ENCODE assay signal across 28 cellular contexts in the genomic region with DNA sequence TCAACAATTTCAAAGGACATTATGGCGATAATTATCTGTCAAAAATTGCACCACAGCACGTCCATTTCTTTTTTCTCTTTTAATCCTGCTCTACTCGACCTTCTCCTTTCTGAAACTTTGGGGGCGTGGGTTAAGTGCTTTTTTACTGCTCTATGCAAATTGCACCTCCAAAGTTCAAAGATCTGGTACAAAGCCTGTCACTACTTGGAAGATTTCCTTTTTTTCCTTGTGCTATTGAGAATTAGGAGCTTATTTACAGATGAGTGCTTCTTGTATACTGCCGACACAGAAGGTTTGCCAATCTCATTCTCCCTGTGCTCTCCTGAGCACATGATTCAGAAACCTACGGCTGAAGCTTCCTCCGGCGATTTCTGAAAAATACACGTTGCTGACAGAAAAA.
"Had no signal": no experiment of that assay in that cellular context is flagged by ENCODE, and none has a peak within 500 bp of the region (broad histone marks: within the 10 kb centered on the region; RNA-seq: fewer than 3 reads in every experiment).

No MANE protein-coding gene starts in this region.

- H3K27ac ChIP-seq: esophagus muscularis mucosa, foreskin keratinocyte, gastrocnemius medialis, WERI-Rb-1 had no signal

- H3K36me3 ChIP-seq: esophagus muscularis mucosa, gastrocnemius medialis, WERI-Rb-1 had no signal

- ATAC-seq: activated CD4-positive, CD25-positive, alpha-beta regulatory T cell treated with anti-CD3 and anti-CD28 coated beads, Interleukin-2, amount 50 U/mL, for 24 hours; activated CD8-positive, alpha-beta T cell treated with anti-CD3 and anti-CD28 coated beads for 36 hours; activated T-cell treated with anti-CD3 and anti-CD28 coated beads, Interleukin-2, amount 50 U/mL, for 4 hours; activated T-helper 17 cell treated with anti-CD3 and anti-CD28 coated beads, Interleukin-2, amount 50 U/mL, for 72 hours; effector memory CD8-positive, alpha-beta T cell; foreskin keratinocyte; gastrocnemius medialis; T-helper 17 cell had no signal

- H3K4me3 ChIP-seq: esophagus muscularis mucosa, gastrocnemius medialis had no signal

- H3K9me3 ChIP-seq: esophagus muscularis mucosa, gastrocnemius medialis had no signal

- H3K4me1 ChIP-seq: foreskin keratinocyte, gastrocnemius medialis had no signal

- DNase-seq: activated B cell treated with CpG ODN at 0.5 μM for 24 hours; activated CD4-positive, alpha-beta T cell treated with anti-CD3 and anti-CD28 coated beads for 48 hours; activated CD4-positive, alpha-beta T cell treated with anti-CD3 and anti-CD28 coated beads, Interleukin-2, amount 50 U/mL, for 1 hour; activated CD4-positive, alpha-beta T cell treated with anti-CD3 and anti-CD28 coated beads, Interleukin-2, amount 50 U/mL, for 48 hours; activated CD8-positive, alpha-beta memory T cell treated with anti-CD3 and anti-CD28 coated beads for 24 hours; activated CD8-positive, alpha-beta T cell treated with anti-CD3 and anti-CD28 coated beads for 36 hours; activated effector memory CD4-positive, alpha-beta T cell treated with Interleukin-2 at 50 U/mL for 16 hours; activated gamma-delta T cell treated with Interleukin-2 at 50 U/mL for 16 hours; activated naive CD4-positive, alpha-beta T cell treated with anti-CD3 and anti-CD28 coated beads, Interleukin-2, amount 50 U/mL, for 16 hours; activated naive CD4-positive, alpha-beta T cell treated with Interleukin-2 at 50 U/mL for 16 hours; activated T-cell treated with anti-CD3 and anti-CD28 coated beads, Interleukin-2, amount 50 U/mL, for 4 hours; amniotic stem cell; anterior cingulate cortex; caudate nucleus; cortex of kidney; dermis blood vessel endothelial cell; effector CD4-positive, alpha-beta T cell; effector memory CD8-positive, alpha-beta T cell; erythroblast; foreskin keratinocyte; gastrocnemius medialis; T-helper 1 cell; T-helper 17 cell; T1000; WERI-Rb-1 had no signal
